In genomic region chr14:58701576-58701975, GRCh38 we compare ENCODE assay signal across 15 cellular contexts.
DNase-seq lines count a peak whose midpoint lies in the region; ATAC-seq and TF ChIP-seq lines count a peak whose summit lies in the region.
"Had no signal": no experiment of that assay in that cellular context is flagged by ENCODE, and none has a peak within 500 bp of the region (broad histone marks: within the 10 kb centered on the region; RNA-seq: fewer than 3 reads in every experiment).

No MANE protein-coding gene starts in this region.

- no peaks in the 10 kb centered on the region for H3K9me3 Mint-ChIP-seq in natural killer cell
- H3K9me3 Mint-ChIP-seq: CD8-positive, alpha-beta T cell; GM23338 had no signal

- no peak for TF ChIP-seq CTCF in thoracic aorta (IDR thresholded peaks at IDR 0.05)
- no peak for TF ChIP-seq CTCF in natural killer cell (IDR thresholded peaks at IDR 0.05)

- peaks cover 19 to 28% of the 10 kb centered on the region in 2 donors for H3K4me1 ChIP-seq in thoracic aorta (ENCODE audit: control insufficient read depth in 1 of 2, low read depth in 2 of 2)
- H3K4me1 ChIP-seq: A549 had no signal

- no peak for ATAC-seq in thoracic aorta (ENCODE audit: insufficient number of reproducible peaks, low FRiP score, low read depth)
- no peak for ATAC-seq in natural killer cell
- ATAC-seq: A549; CD8-positive, alpha-beta T cell; GM12878; GM23338 had no signal

- no peak overlapping the region for H3K4me3 ChIP-seq in thoracic aorta
- H3K4me3 ChIP-seq: A549, GM12878, GM23338 had no signal

- no peaks in the 10 kb centered on the region for H3K9me3 ChIP-seq in thoracic aorta
- H3K9me3 ChIP-seq: A549 had no signal

- H3K36me3 ChIP-seq in thoracic aorta, result no peaks in the 10 kb centered on the region

- H3K4me3 Mint-ChIP-seq in natural killer cell, result no peak overlapping the region
- H3K4me3 Mint-ChIP-seq: CD14-positive monocyte; CD8-positive, alpha-beta T cell; GM23338 had no signal

- no peaks in the 10 kb centered on the region for H3K4me1 Mint-ChIP-seq in natural killer cell
- H3K4me1 Mint-ChIP-seq: CD14-positive monocyte had no signal

- H3K27ac Mint-ChIP-seq in natural killer cell, result no peak overlapping the region
- H3K27ac Mint-ChIP-seq: CD14-positive monocyte; CD8-positive, alpha-beta T cell; GM23338 had no signal

- intact Hi-C loops in natural killer cell (cut with micrococcal nuclease), result no loop called here

- peaks cover 0 to 5% of the 10 kb centered on the region in 2 donors for H3K27me3 Mint-ChIP-seq in natural killer cell (ENCODE audit: low read depth in 2 of 2)

- peak overlapping the region; percentile 21 to 24 for H3K27ac ChIP-seq in thoracic aorta
- H3K27ac ChIP-seq: A549 had no signal

- H3K36me3 Mint-ChIP-seq in natural killer cell, result no peaks in the 10 kb centered on the region
- H3K36me3 Mint-ChIP-seq: CD14-positive monocyte; CD8-positive, alpha-beta T cell had no signal

- no peaks in the 10 kb centered on the region for H3K27me3 ChIP-seq in thoracic aorta (replicated peaks; ENCODE audit: insufficient read depth)

- peak; percentile 31 to 71 for DNase-seq in NCI-H446 (lab: John Stamatoyannopoulos, UW)
- peak; percentile 35 for DNase-seq in NCI-H446 treated with DMSO at 0.1 percent for 48 hours (lab: John Stamatoyannopoulos, UW)
- DNase-seq in mucosa of gallbladder (ENCODE audit: low spot score), result peak; percentile 14
- DNase-seq in thoracic aorta (ENCODE audit: low spot score), result no peak
- no peak for DNase-seq in AG08396 (ENCODE audit: low spot score)
- no peak for DNase-seq in GM03348 (ENCODE audit: low spot score)
- DNase-seq in natural killer cell, result no peak
- DNase-seq: CD8-positive, alpha-beta T cell; COR-L47; H7; IMR-90 had no signal

Comparison
In these comparisons a context has a peak if more than half of its experiments do, and no peak if none do; other contexts are left out.
1. DNase-seq: peak in NCI-H446 (2 of 2), NCI-H446 treated with DMSO at 0.1 percent for 48 hours (single experiment) and mucosa of gallbladder (single experiment); none in thoracic aorta (single experiment), AG08396 (single experiment), GM03348 (single experiment) and natural killer cell (single experiment).